Comparison of ENCODE assay signal across 15 cellular contexts in the genomic region with DNA sequence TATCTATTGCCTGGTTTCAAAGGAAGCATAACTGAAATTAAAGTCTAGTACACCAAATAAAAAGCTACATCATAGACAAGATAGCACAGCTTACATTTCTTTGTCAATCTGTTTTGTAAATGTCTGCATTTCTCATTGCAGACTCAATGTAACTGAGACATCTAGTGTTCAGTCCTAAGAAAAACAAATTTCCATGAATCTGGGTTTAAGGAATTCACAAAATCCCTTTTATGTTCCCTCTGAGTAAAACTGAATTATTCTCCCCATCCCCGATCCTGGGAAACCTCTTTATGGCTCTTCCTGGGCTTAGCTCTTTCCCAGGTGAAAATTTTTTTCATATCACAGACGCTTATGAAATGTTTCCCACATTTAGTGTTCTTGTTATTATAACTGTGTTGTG. TPM values are rescaled to one million over a fixed set of nuclear protein-coding genes. Genes with fewer than 3 reads are reported as not detected.
DNase-seq lines count a peak whose midpoint lies in the region; ATAC-seq and TF ChIP-seq lines count a peak whose summit lies in the region.
"Had no signal": no experiment of that assay in that cellular context is flagged by ENCODE, and none has a peak within 500 bp of the region (broad histone marks: within the 10 kb centered on the region; RNA-seq: fewer than 3 reads in every experiment).

No MANE protein-coding gene starts in this region.

- no peaks in the 10 kb centered on the region for H3K36me3 ChIP-seq in right lobe of liver
- H3K36me3 ChIP-seq: ovary, SJSA1 had no signal

- CTCF ChIA-PET in AG04449 (lab: Yijun Ruan, JAX): interaction anchor here (0.6 to 3.2 kb wide), 20 partner anchors 10 to 448 kb away, joined by 3 to 36 read pairs (median 4); no protein-coding TSS in a partner anchor
- CTCF ChIA-PET in activated CD4-positive, alpha-beta T cell treated with anti-CD3 and anti-CD28 coated beads for 36 hours (lab: Charles Lee): interaction anchor here (0.7 to 2.1 kb wide), 8 partner anchors 10 to 553 kb away, joined by 3 to 16 read pairs (median 4); no protein-coding TSS in a partner anchor

- POLR2A ChIA-PET in AG04449 (lab: Yijun Ruan, JAX): no interaction called here
- POLR2A ChIA-PET in activated CD4-positive, alpha-beta T cell treated with anti-CD3 and anti-CD28 coated beads for 36 hours (lab: Charles Lee): interaction anchor here (0.8 kb wide), 1 partner anchor 21 kb away, joined by 3 read pairs; no protein-coding TSS in a partner anchor

- H3K27me3 Mint-ChIP-seq in activated CD4-positive, alpha-beta T cell treated with anti-CD3 and anti-CD28 coated beads for 36 hours: no peaks in the 10 kb centered on the region
- H3K27me3 Mint-ChIP-seq: stimulated activated memory B cell treated with anti-CD40 and anti-IgM and Interleukin-4, amounts not matched to agents 10 μg/mL and 1 μg/mL and 100 μg/mL, for 72 hours had no signal

- H3K27me3 ChIP-seq in right lobe of liver: no peaks in the 10 kb centered on the region
- H3K27me3 ChIP-seq: ovary, SJSA1 had no signal

- no peak overlapping the region for H3K27ac Mint-ChIP-seq in activated CD4-positive, alpha-beta T cell treated with anti-CD3 and anti-CD28 coated beads for 36 hours
- H3K27ac Mint-ChIP-seq: stimulated activated memory B cell treated with anti-CD40 and anti-IgM and Interleukin-4, amounts not matched to agents 10 μg/mL and 1 μg/mL and 100 μg/mL, for 72 hours had no signal

- no peak overlapping the region for H3K27ac ChIP-seq in right lobe of liver
- H3K27ac ChIP-seq: ovary, SJSA1 had no signal

- H3K4me3 ChIP-seq in AG04449 (ENCODE audit: low read depth, low read length) (no peak overlapping the region), cardiac fibroblast (replicated peaks in 1 of 2; ENCODE audit: low read depth in 2 of 2, low read length in 2 of 2) (no peak overlapping the region), right lobe of liver (no peak overlapping the region)
- H3K4me3 ChIP-seq: ovary, SJSA1 had no signal

- no peak for TF ChIP-seq POLR2A in right lobe of liver (IDR thresholded peaks at IDR 0.05)

- peak in 1 of 4 donors; percentile 44 for ATAC-seq in right lobe of liver
- ATAC-seq in GM19328 (IDR thresholded peaks at IDR 0.05; ENCODE audit: unreplicated experiment): no peak
- no peak for ATAC-seq in activated CD4-positive, alpha-beta T cell treated with anti-CD3 and anti-CD28 coated beads for 36 hours
- ATAC-seq in HG03521 (IDR thresholded peaks at IDR 0.05; ENCODE audit: unreplicated experiment): no peak
- ATAC-seq: stimulated activated memory B cell treated with anti-CD40 and anti-IgM and Interleukin-4, amounts not matched to agents 10 μg/mL and 1 μg/mL and 100 μg/mL, for 72 hours had no signal

- intact Hi-C loops in right lobe of liver (cut with DNase I): no loop called here
- intact Hi-C loops in activated CD4-positive, alpha-beta T cell treated with anti-CD3 and anti-CD28 coated beads for 36 hours (cut with DNase I, micrococcal nuclease): loop anchor here in 1 of 2 experiments (10.0 kb wide), 1 partner anchor 530 kb away; no protein-coding TSS in a partner anchor

- H3K4me3 Mint-ChIP-seq in activated CD4-positive, alpha-beta T cell treated with anti-CD3 and anti-CD28 coated beads for 36 hours: no peak overlapping the region
- H3K4me3 Mint-ChIP-seq: stimulated activated memory B cell treated with anti-CD40 and anti-IgM and Interleukin-4, amounts not matched to agents 10 μg/mL and 1 μg/mL and 100 μg/mL, for 72 hours had no signal

- peaks cover 3% of the 10 kb centered on the region for H3K4me1 Mint-ChIP-seq in activated CD4-positive, alpha-beta T cell treated with anti-CD3 and anti-CD28 coated beads for 36 hours

- DNase-seq in AG04449 (ENCODE audit: low read depth, low spot score): no peak
- peak; percentile 40 for DNase-seq in LHCN-M2 (ENCODE audit: low read depth)
- peak; percentile 48 to 62 for DNase-seq in cardiac fibroblast (ENCODE audit: low read depth in 2 of 2)
- no peak for DNase-seq in right lobe of liver
- no peak for DNase-seq in activated CD4-positive, alpha-beta T cell treated with anti-CD3 and anti-CD28 coated beads for 36 hours
- DNase-seq in NCI-H187 treated with DMSO at 0.1 percent for 48 hours (lab: John Stamatoyannopoulos, UW): no peak
- DNase-seq: activated T-cell treated with anti-CD3 and anti-CD28 coated beads, Interleukin-2, amount 50 U/mL, for 1 hour; aorta; NCI-H1417 treated with DMSO at 0.1 percent for 48 hours; ovary; stimulated activated CD4-positive, alpha-beta T cell treated with anti-CD3 and anti-CD28 coated beads, Interleukin-2, amount 100 ng/mL, for 24 hours had no signal

- peaks cover 10% of the 10 kb centered on the region for H3K36me3 Mint-ChIP-seq in activated CD4-positive, alpha-beta T cell treated with anti-CD3 and anti-CD28 coated beads for 36 hours (ENCODE audit: low read depth)
- H3K36me3 Mint-ChIP-seq: stimulated activated memory B cell treated with anti-CD40 and anti-IgM and Interleukin-4, amounts not matched to agents 10 μg/mL and 1 μg/mL and 100 μg/mL, for 72 hours had no signal

- TF ChIP-seq CTCF in AG04449 (IDR thresholded peaks at IDR 0.05; ENCODE audit: insufficient read depth, low read length, missing control alignments): peak; percentile 10
- TF ChIP-seq CTCF in cardiac fibroblast (IDR thresholded peaks at IDR 0.05; ENCODE audit: low read depth, low read length): peak; percentile 34
- peak; percentile 19 to 39 (median 25) for TF ChIP-seq CTCF in right lobe of liver (IDR thresholded peaks at IDR 0.05)

- WGBS in right lobe of liver (ENCODE audit: insufficient coverage, low coverage, low lambda C conversion rate, missing lambda C conversion rate): 52% methylated on average over 2 of the region's 2 CpGs

- H3K9me3 Mint-ChIP-seq in activated CD4-positive, alpha-beta T cell treated with anti-CD3 and anti-CD28 coated beads for 36 hours (ENCODE audit: low read depth): peaks cover 15% of the 10 kb centered on the region

- H3K9me3 ChIP-seq in right lobe of liver: no peaks in the 10 kb centered on the region
- H3K9me3 ChIP-seq: ovary had no signal

- no peaks in the 10 kb centered on the region for H3K4me1 ChIP-seq in right lobe of liver

RNA-seq across cellular contexts. Expression of gene RASA2, which starts 21.6 kb away (rescaled TPM):
- total RNA-seq in LHCN-M2 (2014; rRNA removed) (10.9 and 11.3 TPM in 2 replicates), right lobe of liver (1 to 10 TPM; 3.5 to 7.9 (median 5.5) TPM)
- 2.3 TPM for polyA plus RNA-seq in LHCN-M2 (2012)
- total RNA-seq in activated CD4-positive, alpha-beta T cell treated with anti-CD3 and anti-CD28 coated beads for 36 hours: 10 to 100 TPM; 30.8 to 32.0 TPM

Comparison
In these comparisons a context has a peak if more than half of its experiments do, and no peak if none do; other contexts are left out.
1. DNase-seq: peak in LHCN-M2 (single experiment) and cardiac fibroblast (2 of 2); none in AG04449 (single experiment), right lobe of liver (0 of 3), activated CD4-positive, alpha-beta T cell treated with anti-CD3 and anti-CD28 coated beads for 36 hours (single experiment) and NCI-H187 treated with DMSO at 0.1 percent for 48 hours (single experiment).
2. Peak in every context shown above with its lines, with median percentiles within 50 percentile points of each other: CTCF ChIP-seq.